In the genomic region with DNA sequence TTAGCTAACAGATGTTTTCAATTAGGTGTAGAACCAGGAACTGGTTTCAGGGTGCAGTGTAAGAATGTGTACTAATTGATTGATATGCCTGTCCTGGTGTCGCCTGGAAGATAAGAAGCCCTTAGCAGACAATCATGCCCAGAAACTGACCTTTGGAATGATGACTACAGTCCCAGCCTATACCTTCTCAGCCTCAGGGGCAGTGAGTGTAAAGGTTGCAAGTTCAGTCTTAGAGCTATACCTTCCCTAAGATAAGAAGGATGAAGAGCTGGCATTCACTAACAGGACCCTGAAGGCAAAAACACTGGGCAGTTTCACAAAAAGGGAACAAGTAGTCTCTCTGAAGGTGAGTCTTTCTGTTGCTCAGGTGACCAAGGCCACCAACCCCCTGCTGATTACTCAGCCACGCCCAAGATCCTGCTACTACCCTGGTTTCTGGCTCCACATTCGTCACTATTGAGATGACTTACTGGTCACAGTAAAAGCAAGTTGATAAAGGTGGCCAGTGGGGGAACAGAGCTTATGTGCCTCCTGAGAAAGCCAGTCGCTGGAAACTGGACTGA, we compare ENCODE assay signal across 9 cellular contexts.
DNase-seq lines count a peak whose midpoint lies in the region; ATAC-seq and TF ChIP-seq lines count a peak whose summit lies in the region.
"Had no signal": no experiment of that assay in that cellular context is flagged by ENCODE, and none has a peak within 500 bp of the region (broad histone marks: within the 10 kb centered on the region; RNA-seq: fewer than 3 reads in every experiment).

No MANE protein-coding gene starts in this region.

- H3K9me3 ChIP-seq in body of pancreas (no peaks in the 10 kb centered on the region), right lobe of liver (no peaks in the 10 kb centered on the region), transverse colon (no peaks in the 10 kb centered on the region)

- peak; percentile 70 for ATAC-seq in body of pancreas
- peak in 3 of 4 donors; percentile 25 to 37 (median 27) for ATAC-seq in right lobe of liver
- no peak for ATAC-seq in GM18907 (IDR thresholded peaks at IDR 0.05; ENCODE audit: unreplicated experiment)
- ATAC-seq in HG02798 (IDR thresholded peaks at IDR 0.05; ENCODE audit: poor library complexity, unreplicated experiment), result no peak
- ATAC-seq in GM21619 (IDR thresholded peaks at IDR 0.05; ENCODE audit: unreplicated experiment), result no peak

- H3K36me3 ChIP-seq in body of pancreas (replicated peaks in 1 of 2; ENCODE audit: insufficient read depth in 1 of 2, low read depth in 2 of 2), result no peaks in the 10 kb centered on the region
- no peaks in the 10 kb centered on the region for H3K36me3 ChIP-seq in right lobe of liver
- H3K36me3 ChIP-seq in transverse colon, result no peaks in the 10 kb centered on the region

- 32 to 41% methylated on average over 4 of the region's 4 CpGs for WGBS in body of pancreas, 2 donors
- WGBS in right lobe of liver (ENCODE audit: insufficient coverage, low coverage, low lambda C conversion rate, missing lambda C conversion rate), result 50% methylated on average over 4 of the region's 4 CpGs
- 44 to 57% methylated on average over 4 of the region's 4 CpGs for WGBS in transverse colon (ENCODE audit: low coverage in 1 of 2), 2 donors

- H3K27me3 ChIP-seq in body of pancreas (no peaks in the 10 kb centered on the region), right lobe of liver (no peaks in the 10 kb centered on the region), transverse colon (no peaks in the 10 kb centered on the region)

- H3K27ac ChIP-seq in body of pancreas (peak overlapping the region; percentile 48 to 73 (median 68)), right lobe of liver (peak overlapping the region in 2 of 3 donors; percentile 21 to 29), transverse colon (peak overlapping the region; percentile 83 to 91 (median 88))

- intact Hi-C loops in body of pancreas (cut with DNase I) (no loop called here), right lobe of liver (cut with DNase I) (no loop called here), transverse colon (cut with DNase I; ENCODE audit: low total_unique reads) (loop anchor here (10.0 kb wide), 1 partner anchor 73 kb away; a partner anchor contains a TSS)

- in situ Hi-C loops in transverse colon (cut with MboI; ENCODE audit: low pct_ligation_motif_present in 1 of 4, low pct_unique_long_range_greater_than_20kb in 1 of 4, low sequenced_read_pairs in 3 of 4), result no loop called here

- H3K4me1 ChIP-seq in body of pancreas, result peaks cover 57% of the 10 kb centered on the region
- peaks cover 0 to 64% (median 13%) of the 10 kb centered on the region in 4 donors for H3K4me1 ChIP-seq in right lobe of liver
- H3K4me1 ChIP-seq in transverse colon, result peaks cover 38 to 83% (median 65%) of the 10 kb centered on the region in 4 donors

- no peak for TF ChIP-seq EP300 in transverse colon (IDR thresholded peaks at IDR 0.05; ENCODE audit: low read depth)

- DNase-seq in NCI-H748 (lab: John Stamatoyannopoulos, UW; ENCODE audit: unreplicated experiment) (peak; percentile 19), NCI-H748 treated with DMSO at 0.1 percent for 48 hours (lab: John Stamatoyannopoulos, UW) (no peak), body of pancreas (peak; percentile 48 to 73 (median 68)), right lobe of liver (no peak), transverse colon (peak; percentile 54)
- DNase-seq: stimulated activated CD8-positive, alpha-beta memory T cell treated with anti-CD3 and anti-CD28 coated beads, Interleukin-4, amount 100 ng/mL, for 48 hours had no signal

- H3K4me3 ChIP-seq in body of pancreas (no peak overlapping the region), right lobe of liver (no peak overlapping the region), transverse colon (peak overlapping the region in 2 of 4 donors; percentile 8 to 38)

- peak in 1 of 3 donors; percentile 24 for TF ChIP-seq POLR2A in body of pancreas (IDR thresholded peaks at IDR 0.05)
- no peak for TF ChIP-seq POLR2A in right lobe of liver (IDR thresholded peaks at IDR 0.05)
- TF ChIP-seq POLR2A in transverse colon (IDR thresholded peaks at IDR 0.05), result peak; percentile 81

- TF ChIP-seq CTCF in body of pancreas (IDR thresholded peaks at IDR 0.05) (no peak), right lobe of liver (IDR thresholded peaks at IDR 0.05) (no peak), transverse colon (IDR thresholded peaks at IDR 0.05) (no peak)

Comparison
In these comparisons a context has a peak if more than half of its experiments do, and no peak if none do; other contexts are left out.
1. DNase-seq: peak in NCI-H748 (single experiment), body of pancreas (4 of 4) and transverse colon (single experiment); none in NCI-H748 treated with DMSO at 0.1 percent for 48 hours (single experiment) and right lobe of liver (0 of 3).
2. ATAC-seq: peak in body of pancreas (single experiment) and right lobe of liver (3 of 4); none in GM18907 (single experiment), HG02798 (single experiment) and GM21619 (single experiment).
3. H3K27ac ChIP-seq: peak in every context shown above with its lines; median percentile 88 in transverse colon; 68 in body of pancreas; 25 in right lobe of liver.